In genomic region chr13:45336025-45336800, GRCh38 we compare ENCODE assay signal across 12 cellular contexts. TPM values are rescaled to one million over a fixed set of nuclear protein-coding genes. Genes with fewer than 3 reads are reported as not detected.
DNase-seq lines count a peak whose midpoint lies in the region; ATAC-seq and TF ChIP-seq lines count a peak whose summit lies in the region.
"Had no signal": no experiment of that assay in that cellular context is flagged by ENCODE, and none has a peak within 500 bp of the region (broad histone marks: within the 10 kb centered on the region; RNA-seq: fewer than 3 reads in every experiment).

No MANE protein-coding gene starts in this region.

- H3K4me1 ChIP-seq in liver (ENCODE audit: control insufficient read depth in 4 of 4, insufficient read depth in 4 of 4, low read length in 3 of 4), result peaks cover 14 to 64% (median 52%) of the 10 kb centered on the region in 4 donors

- peak overlapping the region in 1 of 2 donors; percentile 39 for H3K9ac ChIP-seq in liver (ENCODE audit: low read depth in 1 of 2, low read length in 2 of 2)

- 49% methylated on average over 9 of the region's 9 CpGs for WGBS in liver

- DNase-seq in AG04450 (ENCODE audit: low read depth, low spot score) (no peak), T1000 (lab: John Stamatoyannopoulos, UW) (no peak), NCI-H187 treated with DMSO at 0.1 percent for 48 hours (lab: John Stamatoyannopoulos, UW) (no peak), NCI-H526 (lab: John Stamatoyannopoulos, UW) (no peak), NCI-H2081 treated with DMSO at 0.1 percent for 48 hours (lab: John Stamatoyannopoulos, UW) (no peak)
- DNase-seq in activated T-cell treated with anti-CD3 and anti-CD28 coated beads, Interleukin-2, amount 50 U/mL, for 4 hours, result no peak
- DNase-seq: body of pancreas, NCI-H2029 treated with DMSO at 0.1 percent for 48 hours, OCI-M1, uterus had no signal

- H3K9me3 Mint-ChIP-seq in activated T-cell treated with anti-CD3 and anti-CD28 coated beads, Interleukin-2, amount 50 U/mL, for 4 hours, result peaks cover 3% of the 10 kb centered on the region

- H3K27ac ChIP-seq in AG04450 (ENCODE audit: low read depth, low read length) (peak overlapping the region; percentile 39), liver (ENCODE audit: low read depth in 1 of 2, low read length in 2 of 2) (peak overlapping the region; percentile 70 to 86)
- H3K27ac ChIP-seq: body of pancreas, uterus had no signal

- H3K27me3 Mint-ChIP-seq in activated T-cell treated with anti-CD3 and anti-CD28 coated beads, Interleukin-2, amount 50 U/mL, for 4 hours (ENCODE audit: low read depth), result no peaks in the 10 kb centered on the region

- peaks cover 69% of the 10 kb centered on the region for H3K36me3 Mint-ChIP-seq in activated T-cell treated with anti-CD3 and anti-CD28 coated beads, Interleukin-2, amount 50 U/mL, for 4 hours (ENCODE audit: insufficient read depth)

- POLR2A ChIA-PET in AG04450 (lab: Yijun Ruan, JAX), result interaction anchor here (1.1 to 1.3 kb wide), 2 partner anchors 16 to 289 kb away, joined by 4 read pairs; no protein-coding TSS in a partner anchor

- H3K4me3 Mint-ChIP-seq in activated T-cell treated with anti-CD3 and anti-CD28 coated beads, Interleukin-2, amount 50 U/mL, for 4 hours, result peak overlapping the region; percentile 99

- H3K36me3 ChIP-seq in liver (ENCODE audit: control insufficient read depth in 4 of 4, insufficient read depth in 3 of 4, low read depth in 1 of 4, low read length in 3 of 4), result peaks cover 11 to 41% (median 33%) of the 10 kb centered on the region in 4 donors
- H3K36me3 ChIP-seq: uterus had no signal

- H3K4me1 Mint-ChIP-seq in activated T-cell treated with anti-CD3 and anti-CD28 coated beads, Interleukin-2, amount 50 U/mL, for 4 hours (ENCODE audit: low read depth), result peaks cover 77% of the 10 kb centered on the region

- H3K27me3 ChIP-seq in AG04450 (ENCODE audit: control insufficient read depth, insufficient read depth, low read length), result no peaks in the 10 kb centered on the region
- no peaks in the 10 kb centered on the region for H3K27me3 ChIP-seq in liver (ENCODE audit: control insufficient read depth in 4 of 4, insufficient read depth in 4 of 4, low read length in 3 of 4)
- H3K27me3 ChIP-seq: body of pancreas, uterus had no signal

- CTCF ChIA-PET in AG04450 (lab: Charles Lee), result no interaction called here

- TF ChIP-seq RAD21 in liver (IDR thresholded peaks at IDR 0.05), result peak in 1 of 2 donors; percentile 2

- ATAC-seq in GM18505 (IDR thresholded peaks at IDR 0.05; ENCODE audit: unreplicated experiment), result no peak
- no peak for ATAC-seq in activated T-cell treated with anti-CD3 and anti-CD28 coated beads, Interleukin-2, amount 50 U/mL, for 4 hours
- ATAC-seq: body of pancreas had no signal

- H3K9me3 ChIP-seq in AG04450 (ENCODE audit: control insufficient read depth, insufficient read depth, low read length), result no peaks in the 10 kb centered on the region
- H3K9me3 ChIP-seq in liver (ENCODE audit: control insufficient read depth in 4 of 4, low read length in 3 of 4), result no peaks in the 10 kb centered on the region
- H3K9me3 ChIP-seq: body of pancreas, uterus had no signal

- no peak overlapping the region for H3K4me3 ChIP-seq in AG04450 (ENCODE audit: low read depth, low read length)
- H3K4me3 ChIP-seq in liver (ENCODE audit: low read depth in 1 of 3, low read length in 3 of 3), result peak overlapping the region in 2 of 3 donors; percentile 5 to 14
- H3K4me3 ChIP-seq: body of pancreas, uterus had no signal

- TF ChIP-seq CTCF in AG04450 (IDR thresholded peaks at IDR 0.05; ENCODE audit: low read depth, low read length) (no peak), liver (IDR thresholded peaks at IDR 0.05; ENCODE audit: low read depth, low read length, missing input control) (no peak)

- peak; percentile 42 for TF ChIP-seq POLR2A in GM18505 (IDR thresholded peaks at IDR 0.05; ENCODE audit: borderline replicate concordance, extremely low read depth, insufficient read depth, insufficient read length)

TF ChIP-seq in liver, 16 proteins besides CTCF, POLR2A, EP300 and RAD21:
- TF ChIP-seq, protein P1, sequence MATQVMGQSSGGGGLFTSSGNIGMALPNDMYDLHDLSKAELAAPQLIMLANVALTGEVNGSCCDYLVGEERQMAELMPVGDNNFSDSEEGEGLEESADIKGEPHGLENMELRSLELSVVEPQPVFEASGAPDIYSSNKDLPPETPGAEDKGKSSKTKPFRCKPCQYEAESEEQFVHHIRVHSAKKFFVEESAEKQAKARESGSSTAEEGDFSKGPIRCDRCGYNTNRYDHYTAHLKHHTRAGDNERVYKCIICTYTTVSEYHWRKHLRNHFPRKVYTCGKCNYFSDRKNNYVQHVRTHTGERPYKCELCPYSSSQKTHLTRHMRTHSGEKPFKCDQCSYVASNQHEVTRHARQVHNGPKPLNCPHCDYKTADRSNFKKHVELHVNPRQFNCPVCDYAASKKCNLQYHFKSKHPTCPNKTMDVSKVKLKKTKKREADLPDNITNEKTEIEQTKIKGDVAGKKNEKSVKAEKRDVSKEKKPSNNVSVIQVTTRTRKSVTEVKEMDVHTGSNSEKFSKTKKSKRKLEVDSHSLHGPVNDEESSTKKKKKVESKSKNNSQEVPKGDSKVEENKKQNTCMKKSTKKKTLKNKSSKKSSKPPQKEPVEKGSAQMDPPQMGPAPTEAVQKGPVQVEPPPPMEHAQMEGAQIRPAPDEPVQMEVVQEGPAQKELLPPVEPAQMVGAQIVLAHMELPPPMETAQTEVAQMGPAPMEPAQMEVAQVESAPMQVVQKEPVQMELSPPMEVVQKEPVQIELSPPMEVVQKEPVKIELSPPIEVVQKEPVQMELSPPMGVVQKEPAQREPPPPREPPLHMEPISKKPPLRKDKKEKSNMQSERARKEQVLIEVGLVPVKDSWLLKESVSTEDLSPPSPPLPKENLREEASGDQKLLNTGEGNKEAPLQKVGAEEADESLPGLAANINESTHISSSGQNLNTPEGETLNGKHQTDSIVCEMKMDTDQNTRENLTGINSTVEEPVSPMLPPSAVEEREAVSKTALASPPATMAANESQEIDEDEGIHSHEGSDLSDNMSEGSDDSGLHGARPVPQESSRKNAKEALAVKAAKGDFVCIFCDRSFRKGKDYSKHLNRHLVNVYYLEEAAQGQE (IDR thresholded peaks at IDR 0.05), result peak; percentile 1
- TF ChIP-seq YY1 (IDR thresholded peaks at IDR 0.05) (peak; percentile 5), RXRA (IDR thresholded peaks at IDR 0.05) (peak in 1 of 2 donors; percentile 1), HNF4A (conservative IDR thresholded peaks at IDR 0.05) (no peak), SP1 (IDR thresholded peaks at IDR 0.05) (peak; percentile 5)

RNA-seq across cellular contexts. Expression of gene TPT1, which starts 4.8 kb away (rescaled TPM):
- 6,434 and 7,581 TPM in 2 replicates for polyA plus RNA-seq in AG04450 (2011; rRNA removed)
- 1,741 and 1,851 TPM in 2 replicates for polyA minus RNA-seq in AG04450 (2011; rRNA and poly(A)+ RNA removed)
- total RNA-seq in activated T-cell treated with anti-CD3 and anti-CD28 coated beads, Interleukin-2, amount 50 U/mL, for 4 hours, result 1,000 to 10,000 TPM; 1,937 to 2,193 (median 1,961) TPM
- 1,000 to 10,000 TPM; 1,382 to 2,052 TPM for total RNA-seq in liver
- 1,000 to 10,000 TPM; 1,578 to 2,885 TPM for polyA plus RNA-seq in liver
